Comparison of ENCODE assay signal across 1 cellular context in the genomic region with DNA sequence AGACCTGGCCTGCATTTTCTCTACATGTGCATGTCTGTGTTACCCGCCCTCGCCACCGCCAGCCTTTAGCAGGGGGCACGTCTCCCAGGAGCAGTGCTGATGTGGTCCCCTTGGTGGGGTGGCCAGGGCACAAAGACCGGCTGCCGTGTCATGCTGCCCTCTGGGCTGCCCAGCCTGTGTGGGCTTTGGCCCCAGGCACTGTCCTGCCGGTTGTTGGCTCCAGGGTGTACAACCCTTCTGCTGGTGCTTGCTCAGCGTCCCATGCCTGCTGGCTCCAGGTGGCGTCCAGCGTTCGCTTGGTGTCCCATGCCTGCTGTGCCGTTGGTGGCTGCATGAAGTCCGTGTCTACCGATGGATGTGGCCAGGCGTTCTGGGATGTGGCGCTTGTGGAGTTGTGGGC.
TF ChIP-seq lines count a peak whose summit lies in the region.

No MANE protein-coding gene starts in this region.

TF ChIP-seq in HepG2, 621 proteins besides CTCF, POLR2A, EP300 and RAD21:
- no peak for TF ChIP-seq HOXA7 (CRISPR knock-in tag; IDR thresholded peaks at IDR 0.05)
- TF ChIP-seq ZNF644 (CRISPR knock-in tag; IDR thresholded peaks at IDR 0.05; ENCODE audit: low read depth) = no peak
- TF ChIP-seq, protein P1, sequence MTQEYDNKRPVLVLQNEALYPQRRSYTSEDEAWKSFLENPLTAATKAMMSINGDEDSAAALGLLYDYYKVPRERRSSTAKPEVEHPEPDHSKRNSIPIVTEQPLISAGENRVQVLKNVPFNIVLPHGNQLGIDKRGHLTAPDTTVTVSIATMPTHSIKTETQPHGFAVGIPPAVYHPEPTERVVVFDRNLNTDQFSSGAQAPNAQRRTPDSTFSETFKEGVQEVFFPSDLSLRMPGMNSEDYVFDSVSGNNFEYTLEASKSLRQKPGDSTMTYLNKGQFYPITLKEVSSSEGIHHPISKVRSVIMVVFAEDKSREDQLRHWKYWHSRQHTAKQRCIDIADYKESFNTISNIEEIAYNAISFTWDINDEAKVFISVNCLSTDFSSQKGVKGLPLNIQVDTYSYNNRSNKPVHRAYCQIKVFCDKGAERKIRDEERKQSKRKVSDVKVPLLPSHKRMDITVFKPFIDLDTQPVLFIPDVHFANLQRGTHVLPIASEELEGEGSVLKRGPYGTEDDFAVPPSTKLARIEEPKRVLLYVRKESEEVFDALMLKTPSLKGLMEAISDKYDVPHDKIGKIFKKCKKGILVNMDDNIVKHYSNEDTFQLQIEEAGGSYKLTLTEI (CRISPR knock-in tag; conservative IDR thresholded peaks at IDR 0.05) = no peak
- no peak for TF ChIP-seq NKX3-1 (CRISPR knock-in tag; IDR thresholded peaks at IDR 0.05)
- no peak for TF ChIP-seq ZMAT3 (CRISPR knock-in tag; conservative IDR thresholded peaks at IDR 0.05)
- TF ChIP-seq CBX1 (IDR thresholded peaks at IDR 0.05; ENCODE audit: low read depth) = no peak
- TF ChIP-seq NFIB (CRISPR knock-in tag; IDR thresholded peaks at IDR 0.05; ENCODE audit: borderline replicate concordance) = no peak
- TF ChIP-seq ZNF225 (CRISPR knock-in tag; IDR thresholded peaks at IDR 0.05) = no peak
- no peak for TF ChIP-seq DNMT3B (CRISPR knock-in tag; conservative IDR thresholded peaks at IDR 0.05)
- TF ChIP-seq ZFYVE20 (CRISPR knock-in tag; IDR thresholded peaks at IDR 0.05; ENCODE audit: borderline replicate concordance, low read depth) = no peak
- TF ChIP-seq TBL1XR1 (IDR thresholded peaks at IDR 0.05; ENCODE audit: borderline replicate concordance, low read length, partially characterized antibody) = no peak
- no peak for TF ChIP-seq SIX1 (CRISPR knock-in tag; IDR thresholded peaks at IDR 0.05; ENCODE audit: borderline replicate concordance)
- no peak for TF ChIP-seq ZNF263 (CRISPR knock-in tag; IDR thresholded peaks at IDR 0.05)
- 0 out of 2 replicates have a peak, but pooled peaks have one; percentile 12 for TF ChIP-seq DZIP1 (CRISPR knock-in tag; IDR thresholded peaks at IDR 0.05)
- TF ChIP-seq IKZF5 (CRISPR knock-in tag; IDR thresholded peaks at IDR 0.05) = no peak
- TF ChIP-seq, protein P2, sequence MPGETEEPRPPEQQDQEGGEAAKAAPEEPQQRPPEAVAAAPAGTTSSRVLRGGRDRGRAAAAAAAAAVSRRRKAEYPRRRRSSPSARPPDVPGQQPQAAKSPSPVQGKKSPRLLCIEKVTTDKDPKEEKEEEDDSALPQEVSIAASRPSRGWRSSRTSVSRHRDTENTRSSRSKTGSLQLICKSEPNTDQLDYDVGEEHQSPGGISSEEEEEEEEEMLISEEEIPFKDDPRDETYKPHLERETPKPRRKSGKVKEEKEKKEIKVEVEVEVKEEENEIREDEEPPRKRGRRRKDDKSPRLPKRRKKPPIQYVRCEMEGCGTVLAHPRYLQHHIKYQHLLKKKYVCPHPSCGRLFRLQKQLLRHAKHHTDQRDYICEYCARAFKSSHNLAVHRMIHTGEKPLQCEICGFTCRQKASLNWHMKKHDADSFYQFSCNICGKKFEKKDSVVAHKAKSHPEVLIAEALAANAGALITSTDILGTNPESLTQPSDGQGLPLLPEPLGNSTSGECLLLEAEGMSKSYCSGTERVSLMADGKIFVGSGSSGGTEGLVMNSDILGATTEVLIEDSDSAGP (CRISPR knock-in tag; IDR thresholded peaks at IDR 0.05; ENCODE audit: borderline replicate concordance) = 0 out of 2 replicates have a peak, but pooled peaks have one; percentile 26
- TF ChIP-seq ZBTB38 (CRISPR knock-in tag; IDR thresholded peaks at IDR 0.05) = 0 out of 2 replicates have a peak, but pooled peaks have one; percentile 45
- TF ChIP-seq ZNF678 (CRISPR knock-in tag; IDR thresholded peaks at IDR 0.05) = no peak
TF ChIP-seq in HepG2: peak in this region for 3.
